Comparison of ENCODE assay signal across 1 cellular context in the genomic region with DNA sequence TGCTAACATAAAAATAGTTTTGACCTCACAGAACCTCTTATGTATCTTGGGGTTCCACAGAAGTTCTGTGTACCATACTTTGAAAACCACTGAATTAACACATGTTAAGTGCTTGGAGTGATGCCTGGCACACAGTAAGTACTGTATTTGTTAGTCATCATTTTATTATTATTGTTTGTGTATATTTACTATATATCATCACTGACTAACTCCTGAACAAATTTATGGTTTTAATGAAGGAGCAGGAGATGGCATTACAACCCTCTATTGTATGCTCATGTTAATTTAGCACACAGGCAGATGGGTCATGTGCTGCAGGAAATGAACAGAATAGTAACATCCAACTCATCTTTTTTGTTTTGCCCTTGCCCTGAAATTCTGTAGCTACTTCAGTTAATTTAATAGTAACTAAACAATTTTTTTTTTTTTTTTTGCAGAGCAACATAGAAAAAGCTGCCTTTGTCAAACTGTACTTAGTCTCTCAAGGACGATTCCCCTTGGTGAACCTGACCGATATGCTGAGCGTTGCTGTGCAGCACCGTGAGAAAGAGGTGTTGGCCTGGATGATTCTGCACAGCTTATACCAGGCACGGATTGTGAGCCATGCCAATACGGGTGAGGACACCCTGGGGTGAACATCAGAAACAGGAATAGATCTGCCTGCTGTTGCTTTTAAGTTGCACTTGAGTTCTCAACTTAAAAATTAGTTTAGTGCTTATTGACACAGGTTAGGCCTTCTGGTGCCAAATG.
TF ChIP-seq lines count a peak whose summit lies in the region.

No MANE protein-coding gene starts in this region.

TF ChIP-seq in IMR-90, 13 proteins besides CTCF, POLR2A, EP300 and RAD21:
- no peak for TF ChIP-seq RFX5 (IDR thresholded peaks at IDR 0.05; ENCODE audit: low read depth, low read length)
- no peak for TF ChIP-seq SMC3 (IDR thresholded peaks at IDR 0.05; ENCODE audit: low read depth, low read length)
- no peak for TF ChIP-seq BHLHE40 (IDR thresholded peaks at IDR 0.05; ENCODE audit: low read depth, low read length)
- TF ChIP-seq MXI1 (IDR thresholded peaks at IDR 0.05; ENCODE audit: borderline replicate concordance, low read depth, low read length): no peak
- no peak for TF ChIP-seq FOS (IDR thresholded peaks at IDR 0.05; ENCODE audit: low read depth, low read length)
- TF ChIP-seq NFE2L2 (IDR thresholded peaks at IDR 0.05; ENCODE audit: low read depth, low read length): no peak
- no peak for TF ChIP-seq MAZ (IDR thresholded peaks at IDR 0.05; ENCODE audit: borderline replicate concordance, low read depth, low read length)
- TF ChIP-seq, protein P1, sequence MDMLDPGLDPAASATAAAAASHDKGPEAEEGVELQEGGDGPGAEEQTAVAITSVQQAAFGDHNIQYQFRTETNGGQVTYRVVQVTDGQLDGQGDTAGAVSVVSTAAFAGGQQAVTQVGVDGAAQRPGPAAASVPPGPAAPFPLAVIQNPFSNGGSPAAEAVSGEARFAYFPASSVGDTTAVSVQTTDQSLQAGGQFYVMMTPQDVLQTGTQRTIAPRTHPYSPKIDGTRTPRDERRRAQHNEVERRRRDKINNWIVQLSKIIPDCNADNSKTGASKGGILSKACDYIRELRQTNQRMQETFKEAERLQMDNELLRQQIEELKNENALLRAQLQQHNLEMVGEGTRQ (IDR thresholded peaks at IDR 0.05; ENCODE audit: low read depth, low read length): no peak
- no peak for TF ChIP-seq CHD1 (IDR thresholded peaks at IDR 0.05; ENCODE audit: low read depth, low read length)
- TF ChIP-seq MAFK (IDR thresholded peaks at IDR 0.05; ENCODE audit: low read depth, low read length): no peak
- TF ChIP-seq, protein P2, sequence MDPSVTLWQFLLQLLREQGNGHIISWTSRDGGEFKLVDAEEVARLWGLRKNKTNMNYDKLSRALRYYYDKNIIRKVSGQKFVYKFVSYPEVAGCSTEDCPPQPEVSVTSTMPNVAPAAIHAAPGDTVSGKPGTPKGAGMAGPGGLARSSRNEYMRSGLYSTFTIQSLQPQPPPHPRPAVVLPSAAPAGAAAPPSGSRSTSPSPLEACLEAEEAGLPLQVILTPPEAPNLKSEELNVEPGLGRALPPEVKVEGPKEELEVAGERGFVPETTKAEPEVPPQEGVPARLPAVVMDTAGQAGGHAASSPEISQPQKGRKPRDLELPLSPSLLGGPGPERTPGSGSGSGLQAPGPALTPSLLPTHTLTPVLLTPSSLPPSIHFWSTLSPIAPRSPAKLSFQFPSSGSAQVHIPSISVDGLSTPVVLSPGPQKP (IDR thresholded peaks at IDR 0.05; ENCODE audit: borderline replicate concordance, low read depth, low read length): no peak
- no peak for TF ChIP-seq RCOR1 (IDR thresholded peaks at IDR 0.05; ENCODE audit: insufficient replicate concordance, low read length)
- no peak for TF ChIP-seq CEBPB (IDR thresholded peaks at IDR 0.05; ENCODE audit: low read depth, low read length)
